Comparison of ENCODE assay signal across 8 cellular contexts in the genomic region with DNA sequence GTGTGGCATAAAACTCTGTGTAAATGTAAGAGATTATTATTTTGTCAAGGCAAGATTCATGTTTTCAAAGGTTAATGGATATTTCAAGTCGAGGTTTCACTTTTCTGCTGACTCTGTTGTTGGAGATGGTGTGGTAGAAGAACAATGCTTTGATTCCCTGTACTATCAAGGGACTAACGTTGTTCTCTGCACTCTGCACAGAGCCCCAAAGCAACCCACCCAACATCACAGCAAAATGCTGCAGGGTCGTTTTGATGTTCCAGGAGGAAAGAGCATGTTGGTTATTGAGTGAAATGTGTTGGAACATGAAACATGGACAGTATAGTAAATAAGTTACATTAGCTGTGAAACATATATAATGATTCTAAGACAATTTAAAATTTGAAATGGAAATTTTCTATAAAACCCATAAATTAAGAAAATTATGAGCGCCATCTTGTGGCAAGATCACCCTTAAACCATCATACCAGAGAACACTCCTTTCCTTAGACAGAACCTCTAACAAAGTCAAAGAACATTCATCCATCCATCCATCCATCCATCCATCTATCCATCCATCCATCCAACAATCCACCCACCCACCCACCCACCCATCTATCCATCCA.
DNase-seq lines count a peak whose midpoint lies in the region; ATAC-seq, FAIRE-seq and TF ChIP-seq lines count a peak whose summit lies in the region.

No MANE protein-coding gene starts in this region.

- POLR2A ChIA-PET in GM12878 (lab: Charles Lee), result interaction anchor here (0.6 to 1.0 kb wide), 2 partner anchors 229 to 232 kb away, joined by 3 to 4 read pairs; no protein-coding TSS in a partner anchor

- in situ Hi-C loops in GM12878 (cut with MboI), result loop anchor here (5.0 kb wide), 2 partner anchors 90 to 230 kb away; no protein-coding TSS in a partner anchor

- peak; percentile 71 for FAIRE-seq in GM12878 (lab: Jason Lieb, UNC)

- H3K79me2 ChIP-seq in Loucy (ENCODE audit: insufficient read depth, low read length), result no peaks in the 10 kb centered on the region
- H3K79me2 ChIP-seq in GM12878 (ENCODE audit: control insufficient read depth, insufficient read depth, low read length), result no peaks in the 10 kb centered on the region

- H3K4me2 ChIP-seq in Loucy (ENCODE audit: low read depth, low read length, poor library complexity, severe bottlenecking) (no peak overlapping the region), GM12878 (ENCODE audit: control insufficient read depth, insufficient read depth) (no peak overlapping the region)

- H2AFZ ChIP-seq in Loucy (ENCODE audit: low read length) (no peak overlapping the region), GM12878 (ENCODE audit: control insufficient read depth, low read depth, low read length) (no peak overlapping the region)

- TF ChIP-seq POLR2A in GM12878 (IDR thresholded peaks at IDR 0.05; ENCODE audit: low read depth, low read length), result no peak

- no TSS peak for BruUV-seq in GM12878 (replicated peaks; lab: Mats Ljungman, UMichigan)

- TF ChIP-seq CTCF in Loucy (conservative IDR thresholded peaks at IDR 0.05; ENCODE audit: low read length) (peak; percentile 73), GM12878 (IDR thresholded peaks at IDR 0.05 in 2 of 3, conservative IDR thresholded peaks at IDR 0.05 in 1 of 3; ENCODE audit: control insufficient read depth in 2 of 3, extremely low read depth in 1 of 3, insufficient read depth in 1 of 3, low read depth in 3 of 3, low read length in 3 of 3) (peak; percentile 20 to 46 (median 31); a peak in 3 of 6 replicates)

- H3K36me3 ChIP-seq in Loucy (ENCODE audit: insufficient read depth, low read length) (no peaks in the 10 kb centered on the region), GM12878 (ENCODE audit: control insufficient read depth in 2 of 2, insufficient read depth in 2 of 2, low read length in 1 of 2) (no peaks in the 10 kb centered on the region)

- H3K27me3 ChIP-seq in Loucy (ENCODE audit: insufficient read depth, low read length, poor library complexity, severe bottlenecking) (no peaks in the 10 kb centered on the region), GM12878 (replicated peaks in 1 of 2; ENCODE audit: control insufficient read depth in 2 of 2, insufficient read depth in 2 of 2, low read length in 1 of 2) (peaks cover 0 to 2% of the 10 kb centered on the region in 2 experiments; a peak in 1 of 4 replicates)

- DNase-seq in NCI-H82 (lab: John Stamatoyannopoulos, UW) (peak; percentile 15), NCI-H82 treated with DMSO at 0.1 percent for 48 hours (lab: John Stamatoyannopoulos, UW; ENCODE audit: unreplicated experiment) (no peak), GM12878 (ENCODE audit: low read depth, low spot score) (no peak), lung microvascular endothelial cell (ENCODE audit: low read depth in 2 of 2) (peak; percentile 30 to 45), H4 (ENCODE audit: low spot score) (no peak), dedifferentiated amniotic fluid mesenchymal stem cell (ENCODE audit: extremely low spot score) (no peak)

- no peak for TF ChIP-seq EP300 in GM12878 (IDR thresholded peaks at IDR 0.05; ENCODE audit: borderline replicate concordance in 1 of 2, control insufficient read depth in 1 of 2, low read depth in 2 of 2, low read length in 2 of 2)

- peak; percentile 38 for TF ChIP-seq RAD21 in GM12878 (IDR thresholded peaks at IDR 0.05; ENCODE audit: insufficient read depth, low read depth, low read length)

- H3K9ac ChIP-seq in Loucy (ENCODE audit: low read depth, low read length, poor library complexity, severe bottlenecking), result no peak overlapping the region
- no peak overlapping the region for H3K9ac ChIP-seq in GM12878 (ENCODE audit: control insufficient read depth, insufficient read depth, low read length)

- H3K4me3 ChIP-seq in Loucy (ENCODE audit: low read length, poor library complexity, severe bottlenecking), result no peak overlapping the region
- H3K4me3 ChIP-seq in GM12878, result no peak overlapping the region

- 15% methylated on average over 4 of the region's 4 CpGs for WGBS in GM12878 (ENCODE audit: insufficient coverage, insufficient replicate concordance, low lambda C conversion rate, missing lambda C conversion rate)

- H4K20me1 ChIP-seq in Loucy (ENCODE audit: insufficient read depth, low read length, poor library complexity, severe bottlenecking) (no peaks in the 10 kb centered on the region), GM12878 (ENCODE audit: control insufficient read depth, insufficient read depth) (no peaks in the 10 kb centered on the region)

- no peak overlapping the region for H3K27ac ChIP-seq in GM12878 (ENCODE audit: control insufficient read depth, insufficient read depth)

- RAD21 ChIA-PET in GM12878 (lab: Charles Lee; ENCODE audit: unreplicated experiment), result interaction anchor here (1.2 to 3.4 kb wide), 4 partner anchors 88 to 230 kb away, joined by 3 to 38 read pairs (median 22); no protein-coding TSS in a partner anchor

- ATAC-seq in GM12878, result peak; percentile 58; the same call in 2 of the 3 replicates
- no peak for ATAC-seq in HG03139 (IDR thresholded peaks at IDR 0.05; ENCODE audit: unreplicated experiment)

- intact Hi-C loops in GM12878 (cut with micrococcal nuclease; ENCODE audit: unreplicated experiment), result loop anchor here (1.0 kb wide), 2 partner anchors 89 to 230 kb away; no protein-coding TSS in a partner anchor

- H3F3A ChIP-seq in Loucy (ENCODE audit: low read depth), result no peaks in the 10 kb centered on the region

- CTCF ChIA-PET in GM12878 (lab: Yijun Ruan, JAX), result interaction anchor here (0.8 to 8.1 kb wide), 16 partner anchors 10 to 765 kb away, joined by 3 to 99 read pairs (median 7); no protein-coding TSS in a partner anchor

- no peaks in the 10 kb centered on the region for H3K9me2 ChIP-seq in Loucy (replicated peaks; ENCODE audit: low read depth, low read length)

- H3K9me3 ChIP-seq in Loucy (ENCODE audit: insufficient read depth, low read depth, low read length) (no peaks in the 10 kb centered on the region), GM12878 (replicated peaks; ENCODE audit: control insufficient read depth, insufficient read depth, low read length) (no peaks in the 10 kb centered on the region)

- SMC1A ChIA-PET in GM12878 (lab: Charles Lee; ENCODE audit: uncharacterized antibody, unreplicated experiment), result interaction anchor here (1.0 to 2.2 kb wide), 7 partner anchors 9 to 233 kb away, joined by 3 to 22 read pairs (median 3); no protein-coding TSS in a partner anchor

- H3K4me1 ChIP-seq in Loucy (ENCODE audit: insufficient read depth, low read length, poor library complexity, severe bottlenecking) (no peaks in the 10 kb centered on the region), GM12878 (ENCODE audit: control insufficient read depth, insufficient read depth, low read length) (no peaks in the 10 kb centered on the region)

TF ChIP-seq in GM12878, 131 proteins besides CTCF, POLR2A, EP300 and RAD21:
- TF ChIP-seq SMC3 (IDR thresholded peaks at IDR 0.05; ENCODE audit: borderline replicate concordance, low read length) (peak; percentile 78; the same call in 1 of the 2 replicates), MXI1 (IDR thresholded peaks at IDR 0.05; ENCODE audit: low read depth, low read length) (no peak)

Comparison
In these comparisons a context has a peak if more than half of its experiments do, and no peak if none do; other contexts are left out.
1. DNase-seq: peak in NCI-H82 (single experiment) and lung microvascular endothelial cell (2 of 2); none in NCI-H82 treated with DMSO at 0.1 percent for 48 hours (single experiment), GM12878 (single experiment), H4 (single experiment) and dedifferentiated amniotic fluid mesenchymal stem cell (single experiment).